ENCODE assay signal across 12 cellular contexts in the genomic region with DNA sequence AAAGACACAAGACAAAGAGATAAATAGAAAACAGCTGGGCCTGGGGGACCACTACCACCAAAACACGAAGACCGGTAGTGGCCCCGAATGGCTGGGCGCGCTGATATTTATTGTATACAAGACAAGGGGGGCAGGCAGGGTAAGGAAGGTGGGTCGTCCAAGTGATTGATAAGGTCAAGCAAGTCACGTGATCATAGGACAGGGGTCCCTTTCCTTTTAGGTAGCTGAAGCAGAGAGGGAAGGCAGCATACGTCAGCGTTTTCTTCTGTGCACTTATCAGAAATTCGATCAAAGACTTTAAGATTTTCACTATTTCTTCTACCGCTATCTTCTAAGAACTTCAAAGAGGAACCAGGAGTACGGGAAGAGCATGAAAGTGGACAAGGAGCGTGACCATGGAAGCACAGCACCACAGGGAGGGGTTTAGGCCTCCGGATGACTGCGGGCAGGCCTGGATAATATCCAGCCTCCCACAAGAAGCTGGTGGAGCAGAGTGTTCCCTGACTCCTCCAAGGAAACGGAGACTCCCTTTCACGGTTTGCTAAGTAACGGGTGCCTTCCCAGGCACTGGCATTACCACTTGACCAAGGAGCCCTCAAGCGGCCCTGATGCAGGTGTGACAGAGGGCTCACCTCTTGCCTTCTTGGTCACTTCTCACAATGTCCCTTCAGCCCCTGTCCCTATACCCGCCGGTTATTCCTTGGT. TPM values are rescaled to one million over a fixed set of nuclear protein-coding genes. Genes with fewer than 3 reads are reported as not detected.
DNase-seq lines count a peak whose midpoint lies in the region; ATAC-seq, FAIRE-seq and TF ChIP-seq lines count a peak whose summit lies in the region.
"Not testable (repeated sequence)": the region's sequence is repeated elsewhere in the genome, so short reads cannot be mapped to it uniquely, and the experiment has no call there.
"Had no signal": no experiment of that assay in that cellular context is flagged by ENCODE, and none has a peak within 500 bp of the region (broad histone marks: within the 10 kb centered on the region; RNA-seq: fewer than 3 reads in every experiment).

No MANE protein-coding gene starts in this region.

- WGBS in K562 (ENCODE audit: insufficient coverage, low coverage, missing lambda C conversion rate), result 63% methylated on average over 21 of the region's 21 CpGs
- WGBS in thyroid gland, 2 donors, result 57 to 62% methylated on average over 21 of the region's 21 CpGs

- TF ChIP-seq RAD21 in K562 (CRISPR knock-in tag; conservative IDR thresholded peaks at IDR 0.05 in 1 of 2, IDR thresholded peaks at IDR 0.05 in 1 of 2), result not testable (repeated sequence)

- intact Hi-C loops in CD4-positive, alpha-beta T cell (cut with DNase I, micrococcal nuclease), result loop anchor here in 1 of 2 experiments (5.0 kb wide), 1 partner anchor 70 kb away; the partner anchor contains the start of gene MFN2
- intact Hi-C loops in K562 (cut with micrococcal nuclease), result not testable (repeated sequence)
- intact Hi-C loops in thyroid gland (cut with DNase I), result loop anchor here (10.0 kb wide), 2 partner anchors 62 to 112 kb away; no protein-coding TSS in a partner anchor

- DNase-seq in CD4-positive, alpha-beta T cell; activated T-cell treated with anti-CD3 and anti-CD28 coated beads, Interleukin-2, amount 50 U/mL, for 24 hours; K562 (ENCODE audit: extremely low read depth in 1 of 4, low spot score in 3 of 4): not testable (repeated sequence)
- DNase-seq in cardiac muscle cell (ENCODE audit: low read depth in 1 of 2, low spot score in 1 of 2), result peak in 1 of 2 donors; percentile 29
- DNase-seq in renal cortical epithelial cell (ENCODE audit: low read depth), result peak; percentile 75
- peak; percentile 70 to 72 for DNase-seq in thyroid gland

- peaks cover 18% of the 10 kb centered on the region for H3K4me1 Mint-ChIP-seq in CD4-positive, alpha-beta T cell (ENCODE audit: low read depth)
- peaks cover 14% of the 10 kb centered on the region for H3K4me1 Mint-ChIP-seq in activated T-cell treated with anti-CD3 and anti-CD28 coated beads, Interleukin-2, amount 50 U/mL, for 24 hours (ENCODE audit: low read depth)
- H3K4me1 Mint-ChIP-seq in nephron, result peaks cover 24% of the 10 kb centered on the region

- H3K9ac ChIP-seq in K562 (ENCODE audit: insufficient read depth in 1 of 2, low read depth in 2 of 2, low read length in 2 of 2), result 0 out of 4 replicates have a peak overlapping the region, but pooled peaks of 1 of the 2 experiments have one; percentile 15

- not testable (repeated sequence) for H3K4me2 ChIP-seq in K562 (ENCODE audit: insufficient read depth, low read length)

- H3K79me2 ChIP-seq in K562 (ENCODE audit: control insufficient read depth, insufficient read depth, low read length), result not testable (repeated sequence)

- ATAC-seq in CD4-positive, alpha-beta T cell (ENCODE audit: poor library complexity); K562: not testable (repeated sequence)

- not testable (repeated sequence) for H3K9me3 ChIP-seq in CD4-positive, alpha-beta T cell (ENCODE audit: control insufficient read depth, low read length); K562 (replicated peaks; ENCODE audit: control insufficient read depth, insufficient read depth, low read depth, low read length); cardiac muscle cell (ENCODE audit: low read depth); thyroid gland

- not testable (repeated sequence) for H3K36me3 ChIP-seq in K562 (ENCODE audit: control insufficient read depth, insufficient read depth, low read length); cardiac muscle cell; thyroid gland

- not testable (repeated sequence) for H3K9me3 Mint-ChIP-seq in CD4-positive, alpha-beta T cell; activated T-cell treated with anti-CD3 and anti-CD28 coated beads, Interleukin-2, amount 50 U/mL, for 24 hours; nephron

- H3K4me3 ChIP-seq in K562; cardiac muscle cell; thyroid gland (replicated peaks in 1 of 3): not testable (repeated sequence)

- not testable (repeated sequence) for H3K9me1 ChIP-seq in K562 (ENCODE audit: control insufficient read depth, insufficient read depth, low read length)

- H2AFZ ChIP-seq in K562 (ENCODE audit: low read depth, low read length), result not testable (repeated sequence)

- not testable (repeated sequence) for H4K20me1 ChIP-seq in K562 (replicated peaks; ENCODE audit: control insufficient read depth, insufficient read depth, low read length)

- TF ChIP-seq EP300 in K562 (IDR thresholded peaks at IDR 0.05; ENCODE audit: low read length), result not testable (repeated sequence)

- not testable (repeated sequence) for BruUV-seq in K562 (replicated peaks; lab: Mats Ljungman, UMichigan)

- not testable (repeated sequence) for H3K27me3 ChIP-seq in CD4-positive, alpha-beta T cell (ENCODE audit: control insufficient read depth, insufficient read depth, low read length); K562 (ENCODE audit: control insufficient read depth in 2 of 2, insufficient read depth in 2 of 2, low read length in 2 of 2); cardiac muscle cell; thyroid gland

- H3K27ac ChIP-seq in CD4-positive, alpha-beta T cell (ENCODE audit: low read depth, low read length); K562 (ENCODE audit: extremely low read depth, low read depth, low read length): not testable (repeated sequence)
- H3K27ac ChIP-seq in cardiac muscle cell, result peak overlapping the region; percentile 22
- H3K27ac ChIP-seq in thyroid gland, result peak overlapping the region in 1 of 3 donors; percentile 22

- POLR2A ChIA-PET in CD4-positive, alpha-beta T cell (lab: Charles Lee), result not testable (repeated sequence)
- POLR2A ChIA-PET in K562 (lab: Yijun Ruan, JAX), result interaction anchor here (0.6 to 2.6 kb wide), 6 partner anchors 14 to 188 kb away, joined by 3 to 11 read pairs (median 3); partner anchors contain the start of genes KIAA2013 and PLOD1

- TF ChIP-seq CTCF in CD4-positive, alpha-beta T cell (IDR thresholded peaks at IDR 0.05); K562 (IDR thresholded peaks at IDR 0.05 in 2 of 3, conservative IDR thresholded peaks at IDR 0.05 in 1 of 3; ENCODE audit: insufficient read depth in 2 of 3, low read depth in 1 of 3, low read length in 3 of 3); cardiac muscle cell (IDR thresholded peaks at IDR 0.05; ENCODE audit: low read depth, low read length); nephron (IDR thresholded peaks at IDR 0.05; ENCODE audit: unreplicated experiment in 3 of 3); thyroid gland (IDR thresholded peaks at IDR 0.05): not testable (repeated sequence)

- CTCF ChIA-PET in CD4-positive, alpha-beta T cell (lab: Charles Lee); K562 (lab: Yijun Ruan, JAX; ENCODE audit: low intra/inter-chr PET ratio): not testable (repeated sequence)

- peaks cover 16% of the 10 kb centered on the region for H3K36me3 Mint-ChIP-seq in CD4-positive, alpha-beta T cell (ENCODE audit: low read depth)
- not testable (repeated sequence) for H3K36me3 Mint-ChIP-seq in activated T-cell treated with anti-CD3 and anti-CD28 coated beads, Interleukin-2, amount 50 U/mL, for 24 hours (ENCODE audit: low read depth); nephron (ENCODE audit: low read depth)

- peak overlapping the region; percentile 22 for H3K4me3 Mint-ChIP-seq in CD4-positive, alpha-beta T cell
- not testable (repeated sequence) for H3K4me3 Mint-ChIP-seq in activated T-cell treated with anti-CD3 and anti-CD28 coated beads, Interleukin-2, amount 50 U/mL, for 24 hours
- peak overlapping the region in 1 of 3 experiments; percentile 3 for H3K4me3 Mint-ChIP-seq in nephron

- not testable (repeated sequence) for H3K27me3 Mint-ChIP-seq in CD4-positive, alpha-beta T cell; activated T-cell treated with anti-CD3 and anti-CD28 coated beads, Interleukin-2, amount 50 U/mL, for 24 hours; nephron (ENCODE audit: low read depth)

- in situ Hi-C loops in K562 (cut with MboI), result loop anchor here (5.0 kb wide), 1 partner anchor 50 kb away; no protein-coding TSS in a partner anchor

- peaks cover 18 to 21% of the 10 kb centered on the region in 2 experiments for H3K4me1 ChIP-seq in K562 (replicated peaks in 1 of 2; ENCODE audit: control insufficient read depth in 2 of 2, insufficient read depth in 2 of 2, low read length in 2 of 2)
- H3K4me1 ChIP-seq in cardiac muscle cell (ENCODE audit: low read depth), result not testable (repeated sequence)
- peaks cover 0 to 11% of the 10 kb centered on the region in 2 donors for H3K4me1 ChIP-seq in thyroid gland

- not testable (repeated sequence) for H3K27ac Mint-ChIP-seq in CD4-positive, alpha-beta T cell
- peak overlapping the region; percentile 11 for H3K27ac Mint-ChIP-seq in activated T-cell treated with anti-CD3 and anti-CD28 coated beads, Interleukin-2, amount 50 U/mL, for 24 hours
- peak overlapping the region; percentile 54 to 81 (median 67) for H3K27ac Mint-ChIP-seq in nephron

- FAIRE-seq in K562 (lab: Jason Lieb, UNC), result not testable (repeated sequence)

- TF ChIP-seq POLR2A in K562 (conservative IDR thresholded peaks at IDR 0.05); thyroid gland (IDR thresholded peaks at IDR 0.05): not testable (repeated sequence)

RNA-seq across cellular contexts. Expression of gene KIAA2013, which starts 13.6 kb away (rescaled TPM):
- total RNA-seq in CD4-positive, alpha-beta T cell, result 1 to 10 TPM; 7.6 to 8.3 TPM
- 23.5 and 87.3 TPM in 2 replicates for total RNA-seq in K562 (2011; cell fraction: chromatin; rRNA removed; ENCODE audit: low replicate concordance)
- 116 and 137 TPM in 2 replicates for total RNA-seq in K562 (2011; cell fraction: nucleolus; rRNA removed)
- total RNA-seq in K562 (2011; cell fraction: nucleoplasm; rRNA removed), result 76.4 and 80.1 TPM in 2 replicates
- total RNA-seq in K562 (2014; rRNA removed), result 55.0 and 62.5 TPM in 2 replicates
- 10.8 and 12.9 TPM in 2 replicates for total RNA-seq in K562 (2014; rRNA removed; fragmentation: Illumina TruSeq; extraction: Trizol)
- 36.8 TPM in 2 replicates for total RNA-seq in K562 (2015; rRNA removed; fragmentation: Illumina TruSeq; extraction: Trizol)
- total RNA-seq in K562 (2021), result 57.1 and 57.6 TPM in 2 replicates
- 38.8 and 61.3 TPM in 2 replicates for polyA plus RNA-seq in K562 (2011; rRNA removed)
- polyA plus RNA-seq in K562 (2011; cell fraction: cytosol; rRNA removed), result 106 and 197 TPM in 2 replicates
- polyA plus RNA-seq in K562 (2011; cell fraction: nucleus; rRNA removed), result 47.0 and 58.8 TPM in 2 replicates
- polyA plus RNA-seq in K562 (2012), result 35.0 and 51.2 TPM in 2 replicates
- 21.8 and 34.4 TPM in 2 replicates for polyA plus RNA-seq in K562 (2014; fragmentation: Illumina TruSeq; extraction: Trizol)
- polyA plus RNA-seq in K562 (2014; fragmentation: Nextera tagmentation; extraction: Ambion mirVana), result 1 to 10 TPM; 2.2 to 3.0 TPM
- polyA plus RNA-seq in K562 (2014; rRNA removed), result 50.7 and 56.7 TPM in 2 replicates
- 23.2 and 34.4 TPM in 2 replicates for polyA minus RNA-seq in K562 (2011; rRNA and poly(A)+ RNA removed)
- 47.3 and 62.2 TPM in 2 replicates for polyA minus RNA-seq in K562 (2011; cell fraction: cytosol; rRNA and poly(A)+ RNA removed)
- 14.8 and 25.5 TPM in 2 replicates for polyA minus RNA-seq in K562 (2011; cell fraction: nucleus; rRNA and poly(A)+ RNA removed)
- 98.0 and 112 TPM in 2 replicates for total RNA-seq in cardiac muscle cell
- 100 and 115 TPM in 2 replicates for polyA plus RNA-seq in cardiac muscle cell
- total RNA-seq in renal cortical epithelial cell, result 67.7 and 92.1 TPM in 2 replicates
- total RNA-seq in thyroid gland, result 10 to 100 TPM; 74.6 to 98.0 (median 84.0) TPM

RNA-seq across cellular contexts. Expression of gene PLOD1, which starts 21.9 kb away (rescaled TPM):
- total RNA-seq in CD4-positive, alpha-beta T cell, result 1 to 10 TPM; 1.6 to 1.8 TPM
- 140 and 357 TPM in 2 replicates for total RNA-seq in K562 (2011; cell fraction: chromatin; rRNA removed; ENCODE audit: low replicate concordance)
- total RNA-seq in K562 (2011; cell fraction: nucleolus; rRNA removed), result 408 and 448 TPM in 2 replicates
- 258 and 294 TPM in 2 replicates for total RNA-seq in K562 (2011; cell fraction: nucleoplasm; rRNA removed)
- total RNA-seq in K562 (2014; rRNA removed) (58.5 and 81.4 TPM in 2 replicates), K562 (2014; rRNA removed; fragmentation: Illumina TruSeq; extraction: Trizol) (30.7 and 41.6 TPM in 2 replicates), K562 (2015; rRNA removed; fragmentation: Illumina TruSeq; extraction: Trizol) (49.6 and 51.6 TPM in 2 replicates), K562 (2021) (90.8 and 92.9 TPM in 2 replicates), cardiac muscle cell (158 and 185 TPM in 2 replicates), renal cortical epithelial cell (83.0 and 242 TPM in 2 replicates), thyroid gland (100 to 1,000 TPM in 1 of 4 donors, 10 to 100 TPM in 3; 64.4 to 107 (median 80.8) TPM)
- polyA plus RNA-seq in K562 (2011; rRNA removed) (80.2 and 156 TPM in 2 replicates), K562 (2014; fragmentation: Illumina TruSeq; extraction: Trizol) (76.9 and 83.7 TPM in 2 replicates), K562 (2014; fragmentation: Nextera tagmentation; extraction: Ambion mirVana) (10 to 100 TPM; 16.6 to 27.1 TPM), K562 (2014; rRNA removed) (52.7 and 70.2 TPM in 2 replicates), cardiac muscle cell (149 and 167 TPM in 2 replicates)
- polyA plus RNA-seq in K562 (2011; cell fraction: cytosol; rRNA removed), result 160 and 179 TPM in 2 replicates
- 178 and 231 TPM in 2 replicates for polyA plus RNA-seq in K562 (2011; cell fraction: nucleus; rRNA removed)
- polyA plus RNA-seq in K562 (2012), result 112 and 129 TPM in 2 replicates
- 77.2 and 82.6 TPM in 2 replicates for polyA minus RNA-seq in K562 (2011; rRNA and poly(A)+ RNA removed)
- polyA minus RNA-seq in K562 (2011; cell fraction: cytosol; rRNA and poly(A)+ RNA removed), result 127 and 153 TPM in 2 replicates
- polyA minus RNA-seq in K562 (2011; cell fraction: nucleus; rRNA and poly(A)+ RNA removed), result 55.1 and 85.3 TPM in 2 replicates

RNA-seq across cellular contexts. Expression of gene NPPB, which starts 53.9 kb away (rescaled TPM):
- not detected for total RNA-seq in CD4-positive, alpha-beta T cell
- total RNA-seq in K562 (2011; cell fraction: chromatin; rRNA removed; ENCODE audit: low replicate concordance), result not detected in 2 replicates
- total RNA-seq in K562 (2011; cell fraction: nucleolus; rRNA removed), result not detected in 2 replicates
- total RNA-seq in K562 (2011; cell fraction: nucleoplasm; rRNA removed), result not detected in 2 replicates
- total RNA-seq in K562 (2014; rRNA removed), result not detected in 2 replicates
- not detected in 2 replicates for total RNA-seq in K562 (2014; rRNA removed; fragmentation: Illumina TruSeq; extraction: Trizol)
- total RNA-seq in K562 (2015; rRNA removed; fragmentation: Illumina TruSeq; extraction: Trizol), result not detected in 2 replicates
- not detected in 2 replicates for total RNA-seq in K562 (2021)
- not detected in 2 replicates for polyA plus RNA-seq in K562 (2011; rRNA removed)
- polyA plus RNA-seq in K562 (2011; cell fraction: cytosol; rRNA removed), result not detected in 2 replicates
- polyA plus RNA-seq in K562 (2011; cell fraction: nucleus; rRNA removed), result not detected in 2 replicates
- not detected in 2 replicates for polyA plus RNA-seq in K562 (2012)
- polyA plus RNA-seq in K562 (2014; fragmentation: Illumina TruSeq; extraction: Trizol), result not detected in 2 replicates
- polyA plus RNA-seq in K562 (2014; fragmentation: Nextera tagmentation; extraction: Ambion mirVana), result not detected
- not detected in 2 replicates for polyA plus RNA-seq in K562 (2014; rRNA removed)
- polyA minus RNA-seq in K562 (2011; rRNA and poly(A)+ RNA removed), result not detected in 2 replicates
- polyA minus RNA-seq in K562 (2011; cell fraction: cytosol; rRNA and poly(A)+ RNA removed), result not detected in 2 replicates
- polyA minus RNA-seq in K562 (2011; cell fraction: nucleus; rRNA and poly(A)+ RNA removed), result not detected in 2 replicates
- 18.9 and 192 TPM in 2 replicates for total RNA-seq in cardiac muscle cell
- 30.8 and 188 TPM in 2 replicates for polyA plus RNA-seq in cardiac muscle cell
- 1.2 TPM in 1 of 2 replicates, not detected in the other for total RNA-seq in renal cortical epithelial cell
- not detected for total RNA-seq in thyroid gland
- total RNA-seq: CD4-positive, alpha-beta memory T cell; G401; NCI-H460; PC-9 had no signal
- polyA plus RNA-seq: AG04450; CD4-positive, alpha-beta memory T cell had no signal

Comparison
In these comparisons a context has a peak if more than half of its experiments do, and no peak if none do; other contexts are left out.
1. RNA of gene PLOD1, which starts 21.9 kb away (total RNA-seq): 83.0 to 242 TPM in renal cortical epithelial cell, 158 to 185 TPM in cardiac muscle cell, 64.4 to 107 TPM in thyroid gland and 30.7 to 448 TPM in K562; 1.6 to 1.8 TPM in CD4-positive, alpha-beta T cell; every median in the first group is over 10 times any median in the second.